ENCODE assay signal across 1 cellular context in genomic region chr3:108221911-108222812, GRCh38.
TF ChIP-seq lines count a peak whose summit lies in the region.

IFT57 (minus strand) TSS chr3:108222424; CDS start chr3:108222322, 102 bp downstream.

TF ChIP-seq in SK-N-SH, 30 proteins besides CTCF, POLR2A, EP300 and RAD21 (continued from another document):
- TF ChIP-seq IRF3 (IDR thresholded peaks at IDR 0.05; ENCODE audit: low read depth, low read length), result no peak
- TF ChIP-seq MXI1 (IDR thresholded peaks at IDR 0.05; ENCODE audit: low read depth, low read length), result peak; percentile 94
- TF ChIP-seq POLR2AphosphoS5 (IDR thresholded peaks at IDR 0.05; ENCODE audit: low read depth, low read length), result peak; percentile 73
- no peak for TF ChIP-seq JUND (IDR thresholded peaks at IDR 0.05)
- peak; percentile 88 for TF ChIP-seq TAF1 (IDR thresholded peaks at IDR 0.05; ENCODE audit: borderline replicate concordance, low read depth, low read length)
- TF ChIP-seq NRF1 (IDR thresholded peaks at IDR 0.05; ENCODE audit: low read depth, low read length), result no peak
- TF ChIP-seq YY1 (IDR thresholded peaks at IDR 0.05; ENCODE audit: low read depth), result 0 out of 2 replicates have a peak, but pooled peaks have one; percentile 12
- TF ChIP-seq NFIC (IDR thresholded peaks at IDR 0.05; ENCODE audit: borderline replicate concordance), result no peak
- TF ChIP-seq SMC3 (IDR thresholded peaks at IDR 0.05; ENCODE audit: low read depth, low read length), result no peak; the same call in 1 of the 2 replicates
- TF ChIP-seq ELF1 (IDR thresholded peaks at IDR 0.05), result no peak
- no peak for TF ChIP-seq ZBTB33 (IDR thresholded peaks at IDR 0.05; ENCODE audit: borderline replicate concordance, low read depth)
TF ChIP-seq in SK-N-SH: peak in this region for 10.
